8 cellular contexts compared by ENCODE assay signal in the genomic region with DNA sequence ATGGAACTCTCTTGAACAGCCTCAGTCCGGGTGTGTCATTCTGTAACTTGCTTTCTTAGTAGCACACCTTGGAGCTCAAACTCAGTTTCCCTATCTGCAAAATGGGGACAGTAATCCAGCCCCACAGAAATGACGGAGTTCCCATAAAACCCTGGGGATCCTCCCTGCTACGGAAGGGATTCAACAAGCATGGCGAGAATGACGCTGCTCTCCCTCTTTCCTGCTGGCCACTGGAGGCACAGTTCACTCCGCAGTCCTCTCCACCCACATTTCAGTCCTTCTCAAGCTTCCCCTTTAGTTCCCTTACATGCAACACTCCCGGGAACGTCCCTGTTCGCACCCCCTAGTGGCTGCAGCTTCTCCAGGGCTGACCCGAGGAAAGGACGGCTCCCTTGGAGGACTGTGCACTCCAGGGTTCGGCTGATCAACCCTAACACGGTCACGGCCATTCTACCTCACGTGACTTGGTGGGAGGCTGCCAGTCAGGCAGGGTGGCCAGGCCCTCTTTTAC. TPM values are rescaled to one million over a fixed set of nuclear protein-coding genes. Genes with fewer than 3 reads are reported as not detected.
DNase-seq lines count a peak whose midpoint lies in the region; ATAC-seq and TF ChIP-seq lines count a peak whose summit lies in the region.

No MANE protein-coding gene starts in this region.

- TF ChIP-seq CTCF in astrocyte of the cerebellum (IDR thresholded peaks at IDR 0.05; ENCODE audit: low read depth, low read length, missing control alignments) = peak; percentile 76
- TF ChIP-seq CTCF in thyroid gland (IDR thresholded peaks at IDR 0.05) = peak in 4 of 6 experiments; percentile 10 to 41 (median 31)

- WGBS in thyroid gland, 2 donors = 13 to 21% methylated on average over 15 of the region's 15 CpGs

- no peaks in the 10 kb centered on the region for H3K36me3 ChIP-seq in thyroid gland

- in situ Hi-C loops in astrocyte of the cerebellum (cut with HindIII; ENCODE audit: low sequenced_read_pairs) = no loop called here

- no peak for TF ChIP-seq POLR2A in thyroid gland (IDR thresholded peaks at IDR 0.05)

- DNase-seq in AG08396 (ENCODE audit: low spot score) (peak; percentile 76), HT-29 (ENCODE audit: low spot score) (peak; percentile 85), astrocyte of the cerebellum (ENCODE audit: low read depth) (peak; percentile 36), islet precursor cell (peak; percentile 87), thyroid gland (peak; percentile 38 to 39), NCI-H2196 treated with DMSO at 0.1 percent for 48 hours (lab: John Stamatoyannopoulos, UW; ENCODE audit: unreplicated experiment) (no peak)
- DNase-seq in activated effector memory CD4-positive, alpha-beta T cell treated with anti-CD3 and anti-CD28 coated beads, Interleukin-2, amount 50 U/mL, for 16 hours = no peak

- intact Hi-C loops in thyroid gland (cut with DNase I) = no loop called here

- no peaks in the 10 kb centered on the region for H3K27me3 ChIP-seq in thyroid gland

- ATAC-seq in HG03025 (IDR thresholded peaks at IDR 0.05; ENCODE audit: low FRiP score, unreplicated experiment) = no peak

- H3K27ac ChIP-seq in thyroid gland = no peak overlapping the region

- no peaks in the 10 kb centered on the region for H3K9me3 ChIP-seq in thyroid gland

- no peaks in the 10 kb centered on the region for H3K4me1 ChIP-seq in thyroid gland

- no peak overlapping the region for H3K4me3 ChIP-seq in astrocyte of the cerebellum (ENCODE audit: low read depth, low read length)
- H3K4me3 ChIP-seq in thyroid gland (replicated peaks in 1 of 3) = no peak overlapping the region

RNA-seq across cellular contexts. Expression of a gene that starts 20.6 kb away (rescaled TPM):
- total RNA-seq in HT-29 (2014; rRNA removed; shearing (Covaris generic)) = 0.18 TPM in 1 of 2 replicates, not detected in the other
- 1 to 10 TPM in 2 of 4 donors, under 1 TPM in 2; 0.27 to 2.8 (median 0.77) TPM for total RNA-seq in thyroid gland

Comparison
In these comparisons a context has a peak if more than half of its experiments do, and no peak if none do; other contexts are left out.
1. DNase-seq: peak in AG08396 (single experiment), HT-29 (single experiment), astrocyte of the cerebellum (single experiment), islet precursor cell (single experiment) and thyroid gland (2 of 2); none in activated effector memory CD4-positive, alpha-beta T cell treated with anti-CD3 and anti-CD28 coated beads, Interleukin-2, amount 50 U/mL, for 16 hours (single experiment) and NCI-H2196 treated with DMSO at 0.1 percent for 48 hours (single experiment).